In the genomic region with DNA sequence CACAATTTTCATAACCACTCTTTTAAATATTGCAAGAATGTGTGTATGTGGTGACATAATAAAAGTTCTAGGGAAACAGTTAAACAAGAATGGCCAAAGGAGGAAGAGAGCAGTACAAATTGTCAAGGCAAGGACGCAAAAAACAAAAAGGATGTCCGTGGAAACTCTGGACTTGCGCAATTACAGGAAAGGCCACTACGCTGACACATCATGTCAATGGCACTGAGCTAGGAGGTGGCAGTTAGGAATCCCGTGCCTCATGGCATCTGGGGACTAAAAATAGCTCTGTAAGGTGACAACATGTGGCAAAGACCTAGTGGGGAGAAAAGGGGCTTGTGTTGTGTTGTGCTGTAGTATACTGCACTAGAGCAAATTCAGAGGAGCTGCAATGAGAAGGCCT, we compare ENCODE assay signal across 1 cellular context.
TF ChIP-seq lines count a peak whose summit lies in the region.

No MANE protein-coding gene starts in this region.

TF ChIP-seq in K562, 482 proteins besides CTCF, POLR2A, EP300 and RAD21 (continued from another document and continues in another):
- TF ChIP-seq, protein P1, sequence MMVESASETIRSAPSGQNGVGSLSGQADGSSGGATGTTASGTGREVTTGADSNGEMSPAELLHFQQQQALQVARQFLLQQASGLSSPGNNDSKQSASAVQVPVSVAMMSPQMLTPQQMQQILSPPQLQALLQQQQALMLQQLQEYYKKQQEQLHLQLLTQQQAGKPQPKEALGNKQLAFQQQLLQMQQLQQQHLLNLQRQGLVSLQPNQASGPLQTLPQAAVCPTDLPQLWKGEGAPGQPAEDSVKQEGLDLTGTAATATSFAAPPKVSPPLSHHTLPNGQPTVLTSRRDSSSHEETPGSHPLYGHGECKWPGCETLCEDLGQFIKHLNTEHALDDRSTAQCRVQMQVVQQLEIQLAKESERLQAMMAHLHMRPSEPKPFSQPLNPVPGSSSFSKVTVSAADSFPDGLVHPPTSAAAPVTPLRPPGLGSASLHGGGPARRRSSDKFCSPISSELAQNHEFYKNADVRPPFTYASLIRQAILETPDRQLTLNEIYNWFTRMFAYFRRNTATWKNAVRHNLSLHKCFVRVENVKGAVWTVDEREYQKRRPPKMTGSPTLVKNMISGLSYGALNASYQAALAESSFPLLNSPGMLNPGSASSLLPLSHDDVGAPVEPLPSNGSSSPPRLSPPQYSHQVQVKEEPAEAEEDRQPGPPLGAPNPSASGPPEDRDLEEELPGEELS (CRISPR knock-in tag; IDR thresholded peaks at IDR 0.05; ENCODE audit: borderline replicate concordance) = no peak
- TF ChIP-seq, protein P2, sequence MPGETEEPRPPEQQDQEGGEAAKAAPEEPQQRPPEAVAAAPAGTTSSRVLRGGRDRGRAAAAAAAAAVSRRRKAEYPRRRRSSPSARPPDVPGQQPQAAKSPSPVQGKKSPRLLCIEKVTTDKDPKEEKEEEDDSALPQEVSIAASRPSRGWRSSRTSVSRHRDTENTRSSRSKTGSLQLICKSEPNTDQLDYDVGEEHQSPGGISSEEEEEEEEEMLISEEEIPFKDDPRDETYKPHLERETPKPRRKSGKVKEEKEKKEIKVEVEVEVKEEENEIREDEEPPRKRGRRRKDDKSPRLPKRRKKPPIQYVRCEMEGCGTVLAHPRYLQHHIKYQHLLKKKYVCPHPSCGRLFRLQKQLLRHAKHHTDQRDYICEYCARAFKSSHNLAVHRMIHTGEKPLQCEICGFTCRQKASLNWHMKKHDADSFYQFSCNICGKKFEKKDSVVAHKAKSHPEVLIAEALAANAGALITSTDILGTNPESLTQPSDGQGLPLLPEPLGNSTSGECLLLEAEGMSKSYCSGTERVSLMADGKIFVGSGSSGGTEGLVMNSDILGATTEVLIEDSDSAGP (CRISPR knock-in tag; IDR thresholded peaks at IDR 0.05) = no peak
- peak; percentile 94 for TF ChIP-seq CEBPB (tag; IDR thresholded peaks at IDR 0.05)
- TF ChIP-seq NR2C1 (IDR thresholded peaks at IDR 0.05) = no peak
- no peak for TF ChIP-seq NR2C1 (tag; IDR thresholded peaks at IDR 0.05)
- TF ChIP-seq HDAC1 (IDR thresholded peaks at IDR 0.05) = no peak
- TF ChIP-seq, protein P3, sequence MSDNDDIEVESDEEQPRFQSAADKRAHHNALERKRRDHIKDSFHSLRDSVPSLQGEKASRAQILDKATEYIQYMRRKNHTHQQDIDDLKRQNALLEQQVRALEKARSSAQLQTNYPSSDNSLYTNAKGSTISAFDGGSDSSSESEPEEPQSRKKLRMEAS (CRISPR knock-in tag; IDR thresholded peaks at IDR 0.05) = no peak
- TF ChIP-seq, protein P4, sequence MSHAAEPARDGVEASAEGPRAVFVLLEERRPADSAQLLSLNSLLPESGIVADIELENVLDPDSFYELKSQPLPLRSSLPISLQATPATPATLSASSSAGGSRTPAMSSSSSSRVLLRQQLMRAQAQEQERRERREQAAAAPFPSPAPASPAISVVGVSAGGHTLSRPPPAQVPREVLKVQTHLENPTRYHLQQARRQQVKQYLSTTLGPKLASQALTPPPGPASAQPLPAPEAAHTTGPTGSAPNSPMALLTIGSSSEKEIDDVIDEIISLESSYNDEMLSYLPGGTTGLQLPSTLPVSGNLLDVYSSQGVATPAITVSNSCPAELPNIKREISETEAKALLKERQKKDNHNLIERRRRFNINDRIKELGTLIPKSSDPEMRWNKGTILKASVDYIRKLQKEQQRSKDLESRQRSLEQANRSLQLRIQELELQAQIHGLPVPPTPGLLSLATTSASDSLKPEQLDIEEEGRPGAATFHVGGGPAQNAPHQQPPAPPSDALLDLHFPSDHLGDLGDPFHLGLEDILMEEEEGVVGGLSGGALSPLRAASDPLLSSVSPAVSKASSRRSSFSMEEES (CRISPR knock-in tag; IDR thresholded peaks at IDR 0.05) = no peak
- no peak for TF ChIP-seq HDAC8 (tag; IDR thresholded peaks at IDR 0.05)
- TF ChIP-seq ETV1 (tag; conservative IDR thresholded peaks at IDR 0.05; ENCODE audit: low read depth) = peak; percentile 26; the same call in 1 of the 2 replicates
- TF ChIP-seq BRF1 (IDR thresholded peaks at IDR 0.05; ENCODE audit: borderline replicate concordance, extremely low read depth, insufficient read length) = no peak
- no peak for TF ChIP-seq FOXK1 (CRISPR knock-in tag; IDR thresholded peaks at IDR 0.05; ENCODE audit: borderline replicate concordance)
- peak in 1 of 2 experiments; percentile 23; a peak in 1 of 4 replicates for TF ChIP-seq TRIM24 (IDR thresholded peaks at IDR 0.05)
- TF ChIP-seq CBX1 (IDR thresholded peaks at IDR 0.05; ENCODE audit: low read depth) = no peak
- TF ChIP-seq, protein P5, sequence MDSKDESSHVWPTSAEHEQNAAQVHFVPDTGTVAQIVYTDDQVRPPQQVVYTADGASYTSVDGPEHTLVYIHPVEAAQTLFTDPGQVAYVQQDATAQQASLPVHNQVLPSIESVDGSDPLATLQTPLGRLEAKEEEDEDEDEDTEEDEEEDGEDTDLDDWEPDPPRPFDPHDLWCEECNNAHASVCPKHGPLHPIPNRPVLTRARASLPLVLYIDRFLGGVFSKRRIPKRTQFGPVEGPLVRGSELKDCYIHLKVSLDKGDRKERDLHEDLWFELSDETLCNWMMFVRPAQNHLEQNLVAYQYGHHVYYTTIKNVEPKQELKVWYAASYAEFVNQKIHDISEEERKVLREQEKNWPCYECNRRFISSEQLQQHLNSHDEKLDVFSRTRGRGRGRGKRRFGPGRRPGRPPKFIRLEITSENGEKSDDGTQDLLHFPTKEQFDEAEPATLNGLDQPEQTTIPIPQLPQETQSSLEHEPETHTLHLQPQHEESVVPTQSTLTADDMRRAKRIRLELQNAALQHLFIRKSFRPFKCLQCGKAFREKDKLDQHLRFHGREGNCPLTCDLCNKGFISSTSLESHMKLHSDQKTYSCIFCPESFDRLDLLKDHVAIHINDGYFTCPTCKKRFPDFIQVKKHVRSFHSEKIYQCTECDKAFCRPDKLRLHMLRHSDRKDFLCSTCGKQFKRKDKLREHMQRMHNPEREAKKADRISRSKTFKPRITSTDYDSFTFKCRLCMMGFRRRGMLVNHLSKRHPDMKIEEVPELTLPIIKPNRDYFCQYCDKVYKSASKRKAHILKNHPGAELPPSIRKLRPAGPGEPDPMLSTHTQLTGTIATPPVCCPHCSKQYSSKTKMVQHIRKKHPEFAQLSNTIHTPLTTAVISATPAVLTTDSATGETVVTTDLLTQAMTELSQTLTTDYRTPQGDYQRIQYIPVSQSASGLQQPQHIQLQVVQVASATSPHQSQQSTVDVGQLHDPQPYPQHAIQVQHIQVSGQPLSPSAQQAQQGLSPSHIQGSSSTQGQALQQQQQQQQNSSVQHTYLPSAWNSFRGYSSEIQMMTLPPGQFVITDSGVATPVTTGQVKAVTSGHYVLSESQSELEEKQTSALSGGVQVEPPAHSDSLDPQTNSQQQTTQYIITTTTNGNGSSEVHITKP (IDR thresholded peaks at IDR 0.05; ENCODE audit: partially characterized antibody) = no peak
- no peak for TF ChIP-seq ELF2 (CRISPR knock-in tag; IDR thresholded peaks at IDR 0.05)
- TF ChIP-seq, protein P6, sequence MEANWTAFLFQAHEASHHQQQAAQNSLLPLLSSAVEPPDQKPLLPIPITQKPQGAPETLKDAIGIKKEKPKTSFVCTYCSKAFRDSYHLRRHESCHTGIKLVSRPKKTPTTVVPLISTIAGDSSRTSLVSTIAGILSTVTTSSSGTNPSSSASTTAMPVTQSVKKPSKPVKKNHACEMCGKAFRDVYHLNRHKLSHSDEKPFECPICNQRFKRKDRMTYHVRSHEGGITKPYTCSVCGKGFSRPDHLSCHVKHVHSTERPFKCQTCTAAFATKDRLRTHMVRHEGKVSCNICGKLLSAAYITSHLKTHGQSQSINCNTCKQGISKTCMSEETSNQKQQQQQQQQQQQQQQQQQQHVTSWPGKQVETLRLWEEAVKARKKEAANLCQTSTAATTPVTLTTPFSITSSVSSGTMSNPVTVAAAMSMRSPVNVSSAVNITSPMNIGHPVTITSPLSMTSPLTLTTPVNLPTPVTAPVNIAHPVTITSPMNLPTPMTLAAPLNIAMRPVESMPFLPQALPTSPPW (CRISPR knock-in tag; IDR thresholded peaks at IDR 0.05) = no peak
- TF ChIP-seq MCM7 (IDR thresholded peaks at IDR 0.05) = no peak
- TF ChIP-seq GTF2A2 (tag; IDR thresholded peaks at IDR 0.05) = no peak
- TF ChIP-seq ZNF133 (CRISPR knock-in tag; IDR thresholded peaks at IDR 0.05) = no peak
- no peak for TF ChIP-seq SUPT5H (IDR thresholded peaks at IDR 0.05)
- TF ChIP-seq DIDO1 (tag; IDR thresholded peaks at IDR 0.05; ENCODE audit: low read depth) = no peak
- TF ChIP-seq ZEB2 (IDR thresholded peaks at IDR 0.05) = no peak
- TF ChIP-seq CEBPG (CRISPR knock-in tag; IDR thresholded peaks at IDR 0.05) = peak; percentile 47; the same call in 1 of the 2 replicates
- TF ChIP-seq CEBPG (tag; conservative IDR thresholded peaks at IDR 0.05 in 1 of 2, IDR thresholded peaks at IDR 0.05 in 1 of 2) = peak; percentile 80 to 86
- TF ChIP-seq, protein P7, sequence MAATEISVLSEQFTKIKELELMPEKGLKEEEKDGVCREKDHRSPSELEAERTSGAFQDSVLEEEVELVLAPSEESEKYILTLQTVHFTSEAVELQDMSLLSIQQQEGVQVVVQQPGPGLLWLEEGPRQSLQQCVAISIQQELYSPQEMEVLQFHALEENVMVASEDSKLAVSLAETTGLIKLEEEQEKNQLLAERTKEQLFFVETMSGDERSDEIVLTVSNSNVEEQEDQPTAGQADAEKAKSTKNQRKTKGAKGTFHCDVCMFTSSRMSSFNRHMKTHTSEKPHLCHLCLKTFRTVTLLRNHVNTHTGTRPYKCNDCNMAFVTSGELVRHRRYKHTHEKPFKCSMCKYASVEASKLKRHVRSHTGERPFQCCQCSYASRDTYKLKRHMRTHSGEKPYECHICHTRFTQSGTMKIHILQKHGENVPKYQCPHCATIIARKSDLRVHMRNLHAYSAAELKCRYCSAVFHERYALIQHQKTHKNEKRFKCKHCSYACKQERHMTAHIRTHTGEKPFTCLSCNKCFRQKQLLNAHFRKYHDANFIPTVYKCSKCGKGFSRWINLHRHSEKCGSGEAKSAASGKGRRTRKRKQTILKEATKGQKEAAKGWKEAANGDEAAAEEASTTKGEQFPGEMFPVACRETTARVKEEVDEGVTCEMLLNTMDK (IDR thresholded peaks at IDR 0.05; ENCODE audit: borderline replicate concordance, insufficient read depth, low read depth, low read length, poor library complexity, severe bottlenecking) = no peak
- no peak for TF ChIP-seq JUND (IDR thresholded peaks at IDR 0.05; ENCODE audit: borderline replicate concordance, low read depth, low read length)
- no peak for TF ChIP-seq JUND (tag; IDR thresholded peaks at IDR 0.05; ENCODE audit: borderline replicate concordance, low read depth, low read length)
- TF ChIP-seq NONO (IDR thresholded peaks at IDR 0.05; ENCODE audit: low read depth in 2 of 2, low read length in 1 of 2) = no peak
- no peak for TF ChIP-seq SP2 (IDR thresholded peaks at IDR 0.05; ENCODE audit: extremely low read depth, low read depth, low read length, poor library complexity, severe bottlenecking)
- TF ChIP-seq GABPB1 (CRISPR knock-in tag; IDR thresholded peaks at IDR 0.05) = no peak
- TF ChIP-seq SLC30A9 (CRISPR knock-in tag; IDR thresholded peaks at IDR 0.05) = no peak
- TF ChIP-seq, protein P8, sequence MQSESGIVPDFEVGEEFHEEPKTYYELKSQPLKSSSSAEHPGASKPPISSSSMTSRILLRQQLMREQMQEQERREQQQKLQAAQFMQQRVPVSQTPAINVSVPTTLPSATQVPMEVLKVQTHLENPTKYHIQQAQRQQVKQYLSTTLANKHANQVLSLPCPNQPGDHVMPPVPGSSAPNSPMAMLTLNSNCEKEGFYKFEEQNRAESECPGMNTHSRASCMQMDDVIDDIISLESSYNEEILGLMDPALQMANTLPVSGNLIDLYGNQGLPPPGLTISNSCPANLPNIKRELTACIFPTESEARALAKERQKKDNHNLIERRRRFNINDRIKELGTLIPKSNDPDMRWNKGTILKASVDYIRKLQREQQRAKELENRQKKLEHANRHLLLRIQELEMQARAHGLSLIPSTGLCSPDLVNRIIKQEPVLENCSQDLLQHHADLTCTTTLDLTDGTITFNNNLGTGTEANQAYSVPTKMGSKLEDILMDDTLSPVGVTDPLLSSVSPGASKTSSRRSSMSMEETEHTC (IDR thresholded peaks at IDR 0.05) = no peak
- TF ChIP-seq JUNB (CRISPR knock-in tag; conservative IDR thresholded peaks at IDR 0.05) = no peak
- no peak for TF ChIP-seq SMC3 (conservative IDR thresholded peaks at IDR 0.05; ENCODE audit: insufficient read depth, low read depth, low read length)
- TF ChIP-seq, protein P9, sequence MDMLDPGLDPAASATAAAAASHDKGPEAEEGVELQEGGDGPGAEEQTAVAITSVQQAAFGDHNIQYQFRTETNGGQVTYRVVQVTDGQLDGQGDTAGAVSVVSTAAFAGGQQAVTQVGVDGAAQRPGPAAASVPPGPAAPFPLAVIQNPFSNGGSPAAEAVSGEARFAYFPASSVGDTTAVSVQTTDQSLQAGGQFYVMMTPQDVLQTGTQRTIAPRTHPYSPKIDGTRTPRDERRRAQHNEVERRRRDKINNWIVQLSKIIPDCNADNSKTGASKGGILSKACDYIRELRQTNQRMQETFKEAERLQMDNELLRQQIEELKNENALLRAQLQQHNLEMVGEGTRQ (CRISPR knock-in tag; IDR thresholded peaks at IDR 0.05) = no peak
- no peak for TF ChIP-seq MTF1 (CRISPR knock-in tag; IDR thresholded peaks at IDR 0.05; ENCODE audit: borderline replicate concordance)
- TF ChIP-seq SRSF7 (optimal IDR thresholded peaks at IDR 0.05; ENCODE audit: low read depth, low read length) = no peak
- no peak for TF ChIP-seq TOE1 (IDR thresholded peaks at IDR 0.05; ENCODE audit: borderline replicate concordance)
- TF ChIP-seq TOE1 (CRISPR knock-in tag; IDR thresholded peaks at IDR 0.05; ENCODE audit: borderline replicate concordance, low read depth) = no peak
- no peak for TF ChIP-seq EGR1 (conservative IDR thresholded peaks at IDR 0.05)
- no peak for TF ChIP-seq ESRRA (IDR thresholded peaks at IDR 0.05; ENCODE audit: borderline replicate concordance, low read depth)
- TF ChIP-seq, protein P10, sequence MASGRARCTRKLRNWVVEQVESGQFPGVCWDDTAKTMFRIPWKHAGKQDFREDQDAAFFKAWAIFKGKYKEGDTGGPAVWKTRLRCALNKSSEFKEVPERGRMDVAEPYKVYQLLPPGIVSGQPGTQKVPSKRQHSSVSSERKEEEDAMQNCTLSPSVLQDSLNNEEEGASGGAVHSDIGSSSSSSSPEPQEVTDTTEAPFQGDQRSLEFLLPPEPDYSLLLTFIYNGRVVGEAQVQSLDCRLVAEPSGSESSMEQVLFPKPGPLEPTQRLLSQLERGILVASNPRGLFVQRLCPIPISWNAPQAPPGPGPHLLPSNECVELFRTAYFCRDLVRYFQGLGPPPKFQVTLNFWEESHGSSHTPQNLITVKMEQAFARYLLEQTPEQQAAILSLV (tag; IDR thresholded peaks at IDR 0.05) = peak; percentile 41; the same call in 1 of the 2 replicates
- TF ChIP-seq SRSF9 (IDR thresholded peaks at IDR 0.05; ENCODE audit: borderline replicate concordance, low read depth, low read length) = no peak
- TF ChIP-seq, protein P11, sequence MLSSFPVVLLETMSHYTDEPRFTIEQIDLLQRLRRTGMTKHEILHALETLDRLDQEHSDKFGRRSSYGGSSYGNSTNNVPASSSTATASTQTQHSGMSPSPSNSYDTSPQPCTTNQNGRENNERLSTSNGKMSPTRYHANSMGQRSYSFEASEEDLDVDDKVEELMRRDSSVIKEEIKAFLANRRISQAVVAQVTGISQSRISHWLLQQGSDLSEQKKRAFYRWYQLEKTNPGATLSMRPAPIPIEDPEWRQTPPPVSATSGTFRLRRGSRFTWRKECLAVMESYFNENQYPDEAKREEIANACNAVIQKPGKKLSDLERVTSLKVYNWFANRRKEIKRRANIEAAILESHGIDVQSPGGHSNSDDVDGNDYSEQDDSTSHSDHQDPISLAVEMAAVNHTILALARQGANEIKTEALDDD (IDR thresholded peaks at IDR 0.05) = no peak
- TF ChIP-seq ZNF146 (CRISPR knock-in tag; IDR thresholded peaks at IDR 0.05; ENCODE audit: unreplicated experiment) = no peak
- peak; percentile 54; the same call in 1 of the 2 replicates for TF ChIP-seq MEF2D (tag; conservative IDR thresholded peaks at IDR 0.05; ENCODE audit: low read depth)
